ENCODE assay signal across 13 cellular contexts in the genomic region with DNA sequence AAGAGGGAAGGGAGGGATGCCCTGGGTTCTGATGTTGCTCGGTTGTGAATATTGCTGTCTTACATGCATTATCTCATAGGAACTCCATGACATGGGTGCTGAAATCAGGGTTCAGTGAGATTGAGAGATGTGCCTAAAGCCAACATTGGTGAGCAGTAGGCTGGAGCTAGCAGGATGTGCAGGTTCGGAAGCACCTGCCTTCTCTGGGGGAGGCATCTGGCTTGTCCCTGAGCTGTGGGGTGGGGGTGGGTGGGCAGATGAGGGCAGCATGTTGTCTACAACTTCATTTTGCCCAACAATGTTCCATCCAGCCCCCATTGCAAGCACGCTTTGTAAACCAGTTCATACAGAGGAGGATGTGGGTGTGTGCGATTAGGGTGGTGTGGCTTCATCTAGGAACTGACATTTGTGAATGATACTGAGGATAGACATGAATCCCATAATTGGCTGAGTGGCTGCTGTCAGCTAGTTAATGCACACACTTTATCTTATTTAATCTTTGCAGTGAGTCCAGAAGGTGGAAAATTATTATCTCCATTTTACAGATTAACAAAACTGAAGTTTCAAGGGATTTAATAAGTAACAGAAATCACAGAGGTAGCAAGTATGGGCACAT.
DNase-seq lines count a peak whose midpoint lies in the region; ATAC-seq and TF ChIP-seq lines count a peak whose summit lies in the region.
"Had no signal": no experiment of that assay in that cellular context is flagged by ENCODE, and none has a peak within 500 bp of the region (broad histone marks: within the 10 kb centered on the region; RNA-seq: fewer than 3 reads in every experiment).

No MANE protein-coding gene starts in this region.

- no peak for ATAC-seq in activated B cell treated with CpG ODN at 0.5 μM for 24 hours (ENCODE audit: low read depth)
- ATAC-seq: A549, GM23338 had no signal

- CTCF ChIA-PET in activated B cell treated with CpG ODN at 0.5 μM for 24 hours (lab: Charles Lee): no interaction called here
- CTCF ChIA-PET in Caco-2 (lab: Charles Lee): no interaction called here

- H3K27ac Mint-ChIP-seq in activated B cell treated with CpG ODN at 0.5 μM for 24 hours (peak overlapping the region; percentile 33), Caco-2 (ENCODE audit: unreplicated experiment) (no peak overlapping the region)
- H3K27ac Mint-ChIP-seq: CD4-positive, CD25-positive, alpha-beta regulatory T cell; GM23338; IgD-negative memory B cell had no signal

- H3K9me3 Mint-ChIP-seq in activated B cell treated with CpG ODN at 0.5 μM for 24 hours: no peaks in the 10 kb centered on the region
- no peaks in the 10 kb centered on the region for H3K9me3 Mint-ChIP-seq in Caco-2 (ENCODE audit: unreplicated experiment)
- H3K9me3 Mint-ChIP-seq: GM23338, IgD-negative memory B cell had no signal

- H3K27me3 Mint-ChIP-seq in activated B cell treated with CpG ODN at 0.5 μM for 24 hours (peaks cover 3% of the 10 kb centered on the region), Caco-2 (ENCODE audit: insufficient read depth, unreplicated experiment) (peaks cover 16% of the 10 kb centered on the region)
- H3K27me3 Mint-ChIP-seq: CD4-positive, CD25-positive, alpha-beta regulatory T cell had no signal

- no peaks in the 10 kb centered on the region; the same call in 1 of the 2 replicates for H3K27me3 ChIP-seq in Caco-2 (replicated peaks; ENCODE audit: control insufficient read depth, insufficient read depth, low read length)

- DNase-seq in D341Med (ENCODE audit: low spot score): peak; percentile 71
- DNase-seq in NCI-H524 treated with DMSO at 0.1 percent for 48 hours (lab: John Stamatoyannopoulos, UW): peak; percentile 47
- DNase-seq in activated B cell treated with CpG ODN at 0.5 μM for 24 hours: no peak
- peak; percentile 35 for DNase-seq in putamen (ENCODE audit: low spot score)
- DNase-seq in KG1 (lab: John Stamatoyannopoulos, UW): no peak
- DNase-seq in Caco-2: no peak
- DNase-seq in foreskin melanocyte: no peak
- no peak for DNase-seq in DMS114 treated with DMSO at 0.1 percent for 48 hours (lab: John Stamatoyannopoulos, UW; ENCODE audit: unreplicated experiment)
- DNase-seq: CD4-positive, CD25-positive, alpha-beta regulatory T cell; H7 had no signal

- BruUV-seq in Caco-2 (replicated peaks; lab: Mats Ljungman, UMichigan): no TSS peak

- POLR2A ChIA-PET in activated B cell treated with CpG ODN at 0.5 μM for 24 hours (lab: Charles Lee): no interaction called here
- POLR2A ChIA-PET in Caco-2 (lab: Charles Lee): no interaction called here

- H3K36me3 Mint-ChIP-seq in activated B cell treated with CpG ODN at 0.5 μM for 24 hours (ENCODE audit: low read depth): no peaks in the 10 kb centered on the region
- H3K36me3 Mint-ChIP-seq in Caco-2 (ENCODE audit: insufficient read depth, unreplicated experiment): no peaks in the 10 kb centered on the region
- H3K36me3 Mint-ChIP-seq: CD4-positive, CD25-positive, alpha-beta regulatory T cell had no signal

- intact Hi-C loops in activated B cell treated with CpG ODN at 0.5 μM for 24 hours (cut with micrococcal nuclease) (no loop called here), Caco-2 (cut with micrococcal nuclease; ENCODE audit: unreplicated experiment) (no loop called here)

- H3K4me3 ChIP-seq in Caco-2 (ENCODE audit: low read depth, low read length): no peak overlapping the region
- H3K4me3 ChIP-seq: A549, GM23338 had no signal

- no peak for TF ChIP-seq CTCF in activated B cell treated with CpG ODN at 0.5 μM for 24 hours (IDR thresholded peaks at IDR 0.05)
- no peak for TF ChIP-seq CTCF in Caco-2 (IDR thresholded peaks at IDR 0.05; ENCODE audit: insufficient read depth in 1 of 2, low read depth in 1 of 2, low read length in 1 of 2, severe bottlenecking in 1 of 2, unreplicated experiment in 1 of 2)

- no peaks in the 10 kb centered on the region for H3K4me1 ChIP-seq in Caco-2
- H3K4me1 ChIP-seq: A549 had no signal

- no peaks in the 10 kb centered on the region for H3K4me1 Mint-ChIP-seq in activated B cell treated with CpG ODN at 0.5 μM for 24 hours
- H3K4me1 Mint-ChIP-seq in Caco-2 (ENCODE audit: low read depth, unreplicated experiment): no peaks in the 10 kb centered on the region
- H3K4me1 Mint-ChIP-seq: CD4-positive, CD25-positive, alpha-beta regulatory T cell had no signal

- no peak overlapping the region for H3K4me3 Mint-ChIP-seq in activated B cell treated with CpG ODN at 0.5 μM for 24 hours
- no peak overlapping the region for H3K4me3 Mint-ChIP-seq in Caco-2 (ENCODE audit: unreplicated experiment)
- H3K4me3 Mint-ChIP-seq: CD4-positive, CD25-positive, alpha-beta regulatory T cell; GM23338; IgD-negative memory B cell had no signal

- no peaks in the 10 kb centered on the region for H3K9me3 ChIP-seq in Caco-2
- H3K9me3 ChIP-seq: A549 had no signal

- no peaks in the 10 kb centered on the region for H3K36me3 ChIP-seq in Caco-2 (ENCODE audit: control insufficient read depth, insufficient read depth, low read length)

Comparison
In these comparisons a context has a peak if more than half of its experiments do, and no peak if none do; other contexts are left out.
1. DNase-seq: peak in D341Med (single experiment), NCI-H524 treated with DMSO at 0.1 percent for 48 hours (single experiment) and putamen (single experiment); none in activated B cell treated with CpG ODN at 0.5 μM for 24 hours (single experiment), KG1 (single experiment), Caco-2 (0 of 2), foreskin melanocyte (single experiment) and DMS114 treated with DMSO at 0.1 percent for 48 hours (single experiment).